8 cellular contexts compared by ENCODE assay signal in genomic region chr5:154860123-154860522, GRCh38. TPM values are rescaled to one million over a fixed set of nuclear protein-coding genes. Genes with fewer than 3 reads are reported as not detected.
A peak's percentile ranks its signal among the peaks of the same experiment; 100 is the strongest.
DNase-seq lines count a peak whose midpoint lies in the region; ATAC-seq and TF ChIP-seq lines count a peak whose summit lies in the region.

No MANE protein-coding gene starts in this region.

- no peaks in the 10 kb centered on the region for H3K9me3 ChIP-seq in effector memory CD4-positive, alpha-beta T cell (ENCODE audit: control insufficient read depth, low read length)
- H3K9me3 ChIP-seq in neutrophil: no peaks in the 10 kb centered on the region

- H3K4me1 ChIP-seq in effector memory CD4-positive, alpha-beta T cell (ENCODE audit: control insufficient read depth, insufficient read depth, low read length, poor library complexity, severe bottlenecking): peaks cover 22% of the 10 kb centered on the region
- peaks cover 33 to 38% of the 10 kb centered on the region in 2 experiments for H3K4me1 ChIP-seq in neutrophil (ENCODE audit: control insufficient read depth in 1 of 2, insufficient read depth in 1 of 2, low read depth in 1 of 2, low read length in 1 of 2)

- ATAC-seq in HG02885 (IDR thresholded peaks at IDR 0.05; ENCODE audit: poor library complexity, unreplicated experiment): no peak

- peak overlapping the region; percentile 98 for H3K27ac ChIP-seq in effector memory CD4-positive, alpha-beta T cell (ENCODE audit: insufficient read depth, low read length, poor library complexity, severe bottlenecking)
- peak overlapping the region; percentile 95 for H3K27ac ChIP-seq in neutrophil

- H3K36me3 ChIP-seq in effector memory CD4-positive, alpha-beta T cell (ENCODE audit: control insufficient read depth, insufficient read depth, low read length): peaks cover 21% of the 10 kb centered on the region
- H3K36me3 ChIP-seq in neutrophil: peaks cover 22% of the 10 kb centered on the region

- H3K4me3 ChIP-seq in GM12865 (ENCODE audit: low read depth, low read length) (peak overlapping the region; percentile 97), neutrophil (ENCODE audit: low read depth in 1 of 2, low read length in 1 of 2) (peak overlapping the region; percentile 91 to 98)
- peak overlapping the region; percentile 84 for H3K4me3 ChIP-seq in effector memory CD4-positive, alpha-beta T cell (ENCODE audit: insufficient read depth, low read depth, low read length, poor library complexity, severe bottlenecking)

- TF ChIP-seq CTCF in GM12865 (IDR thresholded peaks at IDR 0.05; ENCODE audit: insufficient read depth, low read depth, low read length, missing control alignments) (no peak), neutrophil (IDR thresholded peaks at IDR 0.05) (no peak)

- DNase-seq in GM12865 (ENCODE audit: low read depth) (no peak), RPMI7951 (ENCODE audit: low read depth) (peak; percentile 24), KG1 (lab: John Stamatoyannopoulos, UW) (no peak), DMS79 (lab: John Stamatoyannopoulos, UW) (no peak), DMS153 treated with DMSO at 0.1 percent for 48 hours (lab: John Stamatoyannopoulos, UW; ENCODE audit: unreplicated experiment) (no peak)
- DNase-seq in effector memory CD4-positive, alpha-beta T cell: no peak

- no peaks in the 10 kb centered on the region for H3K27me3 ChIP-seq in effector memory CD4-positive, alpha-beta T cell (replicated peaks; ENCODE audit: control insufficient read depth, insufficient read depth, low read length, poor library complexity, severe bottlenecking)
- no peaks in the 10 kb centered on the region for H3K27me3 ChIP-seq in neutrophil

RNA-seq across cellular contexts. Expression of gene CNOT8, which starts 1.7 kb away (rescaled TPM):
- total RNA-seq in RPMI7951 (2014; rRNA removed; shearing (Covaris generic)): 59.5 and 60.0 TPM in 2 replicates

RNA-seq across cellular contexts. Expression of gene FAXDC2, which starts 9.7 kb away (rescaled TPM):
- total RNA-seq in RPMI7951 (2014; rRNA removed; shearing (Covaris generic)): 3.4 and 6.4 TPM in 2 replicates
